Comparison of ENCODE assay signal across 1 cellular context in the genomic region with DNA sequence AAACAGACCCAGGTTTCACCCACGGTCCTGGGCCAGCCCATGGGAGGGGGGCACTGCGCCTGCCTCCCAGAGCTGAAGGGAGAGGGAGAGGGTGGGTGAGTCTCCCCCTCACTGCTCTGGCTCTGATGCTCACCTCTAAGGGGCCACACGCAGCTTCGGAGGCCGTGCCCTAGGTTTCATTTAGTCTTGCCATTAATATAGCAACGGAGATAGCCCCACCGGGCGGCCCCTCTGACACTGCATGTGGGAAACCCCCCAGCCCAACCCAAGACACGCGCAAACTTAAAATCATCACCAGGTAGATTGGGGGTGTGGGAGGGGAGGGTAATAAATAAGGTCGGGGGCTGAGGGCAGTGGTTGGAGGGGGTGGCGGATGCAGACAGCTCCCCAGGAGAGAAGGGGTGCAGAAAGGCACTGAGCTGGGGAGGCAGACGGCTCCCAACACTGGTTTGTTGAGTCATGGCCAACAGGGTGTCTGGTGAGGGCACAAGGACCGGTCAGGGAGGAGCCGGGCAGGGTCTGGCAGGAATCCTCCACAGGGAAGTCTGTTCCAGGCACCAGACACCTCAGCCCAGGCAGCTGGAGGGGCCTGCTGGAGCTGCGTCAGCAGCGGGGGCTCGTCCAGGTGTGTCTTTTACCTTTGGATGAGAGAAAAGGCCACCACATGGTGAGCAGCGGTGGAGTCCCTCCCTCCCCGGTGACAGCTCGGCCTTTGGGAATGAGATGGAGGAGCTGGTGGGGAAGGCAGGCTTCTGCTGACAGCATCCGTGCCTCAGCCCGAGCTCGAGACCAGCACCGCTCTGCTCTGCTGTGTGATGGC.
TF ChIP-seq lines count a peak whose summit lies in the region.

No MANE protein-coding gene starts in this region.

TF ChIP-seq in H1, 55 proteins besides CTCF, POLR2A, EP300 and RAD21:
- TF ChIP-seq PHF8 (conservative IDR thresholded peaks at IDR 0.05; ENCODE audit: low read depth, low read length), result no peak
- TF ChIP-seq HDAC2 (IDR thresholded peaks at IDR 0.05; ENCODE audit: borderline replicate concordance in 1 of 2, low read depth in 2 of 2, low read length in 2 of 2), result no peak
- TF ChIP-seq TAF1 (IDR thresholded peaks at IDR 0.05; ENCODE audit: low read depth, low read length), result no peak
- TF ChIP-seq, protein P1, sequence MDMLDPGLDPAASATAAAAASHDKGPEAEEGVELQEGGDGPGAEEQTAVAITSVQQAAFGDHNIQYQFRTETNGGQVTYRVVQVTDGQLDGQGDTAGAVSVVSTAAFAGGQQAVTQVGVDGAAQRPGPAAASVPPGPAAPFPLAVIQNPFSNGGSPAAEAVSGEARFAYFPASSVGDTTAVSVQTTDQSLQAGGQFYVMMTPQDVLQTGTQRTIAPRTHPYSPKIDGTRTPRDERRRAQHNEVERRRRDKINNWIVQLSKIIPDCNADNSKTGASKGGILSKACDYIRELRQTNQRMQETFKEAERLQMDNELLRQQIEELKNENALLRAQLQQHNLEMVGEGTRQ (IDR thresholded peaks at IDR 0.05; ENCODE audit: low read length), result no peak
- no peak for TF ChIP-seq TEAD4 (IDR thresholded peaks at IDR 0.05; ENCODE audit: low read depth, low read length)
